Comparison of ENCODE assay signal across 1 cellular context in genomic region chr12:31965090-31965489, GRCh38.
TF ChIP-seq lines count a peak whose summit lies in the region.

No MANE protein-coding gene starts in this region.

TF ChIP-seq in GM12878, 131 proteins besides CTCF, POLR2A, EP300 and RAD21:
- TF ChIP-seq MTA2 (IDR thresholded peaks at IDR 0.05; ENCODE audit: low read depth), result no peak
